In the genomic region with DNA sequence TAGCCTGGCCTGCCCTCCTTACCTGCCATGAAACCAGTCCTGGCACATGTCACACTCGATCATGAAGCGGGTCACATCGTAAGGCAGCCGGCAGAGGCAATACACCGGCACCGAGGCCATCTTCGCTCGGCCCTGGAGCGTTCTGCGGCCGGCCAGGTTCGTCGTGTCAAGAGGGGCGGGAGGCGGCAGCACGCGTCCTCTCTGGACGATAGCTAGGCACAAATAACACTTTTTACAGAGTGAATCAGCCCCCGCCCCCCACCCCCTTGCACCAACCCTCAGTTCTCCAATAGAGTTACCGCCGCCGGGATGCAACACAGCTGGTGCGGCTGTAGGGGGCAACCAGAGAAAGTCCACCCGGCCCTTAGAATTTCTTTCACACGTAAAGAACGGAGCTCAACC, we compare ENCODE assay signal across 8 cellular contexts. TPM values are rescaled to one million over a fixed set of nuclear protein-coding genes. Genes with fewer than 3 reads are reported as not detected.
A peak's percentile ranks its signal among the peaks of the same experiment; 100 is the strongest.
DNase-seq lines count a peak whose midpoint lies in the region; ATAC-seq and TF ChIP-seq lines count a peak whose summit lies in the region.

No MANE protein-coding gene starts in this region.

- H4K8ac ChIP-seq in IMR-90 (ENCODE audit: low read depth in 2 of 2, low read length in 2 of 2) = no peak overlapping the region

- no peak overlapping the region for H3K14ac ChIP-seq in IMR-90 (replicated peaks; ENCODE audit: low read depth, low read length)

- dilution Hi-C loops in IMR-90 (cut with HindIII; ENCODE audit: low sequenced_read_pairs, unreplicated experiment) = no loop called here

- H3K23ac ChIP-seq in IMR-90 (ENCODE audit: low read depth, low read length) = 0 out of 2 replicates have a peak overlapping the region, but pooled peaks have one; percentile 40

- TF ChIP-seq RAD21 in IMR-90 (IDR thresholded peaks at IDR 0.05; ENCODE audit: low read length) = peak; percentile 39

- DNase-seq in Caki2 (ENCODE audit: low read depth) (peak; percentile 64), IMR-90 (peak; percentile 63), SK-N-MC (ENCODE audit: low read depth, low spot score) (no peak), amniotic epithelial cell (ENCODE audit: low read depth) (peak; percentile 57), hepatic stellate cell (ENCODE audit: low spot score) (peak; percentile 62), retinal pigment epithelial cell (ENCODE audit: low read depth) (peak; percentile 4)

- TF ChIP-seq POLR2A in IMR-90 (IDR thresholded peaks at IDR 0.05; ENCODE audit: low read depth, low read length) = no peak

- POLR2A ChIA-PET in IMR-90 (lab: Charles Lee; ENCODE audit: unreplicated experiment) = no interaction called here

- no peaks in the 10 kb centered on the region; the same call in 1 of the 2 replicates for H3K4me1 ChIP-seq in IMR-90 (ENCODE audit: control insufficient read depth, insufficient read depth, low read length)

- WGBS in IMR-90 (ENCODE audit: extremely low coverage in 2 of 2, insufficient read length in 1 of 2), 2 experiments = 46% methylated on average over 13 of the region's 26 CpGs; no CpG with 5 or more reads in 1 of the 2 experiments

- intact Hi-C loops in IMR-90 (cut with micrococcal nuclease) = loop anchor here (1.0 to 5.0 kb wide), 3 partner anchors 140 to 398 kb away; partner anchors contain the start of genes FAM120C and TSR2

- no peak overlapping the region for H2BK120ac ChIP-seq in IMR-90 (ENCODE audit: low read depth, low read length)

- H3K4ac ChIP-seq in IMR-90 (ENCODE audit: low read depth, low read length) = no peak overlapping the region

- no peak overlapping the region for H2BK15ac ChIP-seq in IMR-90 (ENCODE audit: low read depth, low read length)

- ATAC-seq in IMR-90 (ENCODE audit: low read depth) (peak; percentile 44), HG03520 (IDR thresholded peaks at IDR 0.05; ENCODE audit: unreplicated experiment) (no peak), GM21619 (IDR thresholded peaks at IDR 0.05; ENCODE audit: unreplicated experiment) (no peak)

- peak overlapping the region; percentile 53 for H3K27ac ChIP-seq in IMR-90 (ENCODE audit: insufficient read depth, low read length)
- no peak overlapping the region for H3K27ac ChIP-seq in SK-N-MC

- H3K4me2 ChIP-seq in IMR-90 (ENCODE audit: low read depth, low read length) = peak overlapping the region; percentile 80

- no peak overlapping the region for H4K5ac ChIP-seq in IMR-90 (ENCODE audit: low read depth, low read length)

- H3K9me3 ChIP-seq in IMR-90 (ENCODE audit: control insufficient read depth, insufficient read depth, low read length) (no peaks in the 10 kb centered on the region), SK-N-MC (ENCODE audit: low read depth, low read length) (no peaks in the 10 kb centered on the region)

- no peak overlapping the region for H3K56ac ChIP-seq in IMR-90 (ENCODE audit: extremely low read depth, insufficient read depth, low read length)

- H3K9ac ChIP-seq in IMR-90 (ENCODE audit: low read depth, low read length) (peak overlapping the region; percentile 91; the same call in 1 of the 2 replicates), SK-N-MC (ENCODE audit: insufficient read length) (no peak overlapping the region)

- 0 out of 2 replicates have a peak, but pooled peaks cover 4% of the 10 kb centered on the region for H3K9me1 ChIP-seq in IMR-90 (ENCODE audit: insufficient read depth, low read length)

- BruUV-seq in IMR-90 (replicated peaks; lab: Mats Ljungman, UMichigan) = no TSS peak

- no peak overlapping the region for H2BK20ac ChIP-seq in IMR-90 (ENCODE audit: low read depth, low read length)

- in situ Hi-C loops in Caki2 (cut with HindIII; ENCODE audit: low pct_unique_long_range_greater_than_20kb, low sequenced_read_pairs) = no loop called here
- in situ Hi-C loops in IMR-90 (cut with MboI; ENCODE audit: low sequenced_read_pairs) = loop anchor here (25.0 kb wide), 1 partner anchor 395 kb away; the partner anchor contains the start of gene TSR2

- H4K20me1 ChIP-seq in IMR-90 (ENCODE audit: insufficient read depth, low read length) = no peaks in the 10 kb centered on the region

- peak overlapping the region; percentile 84 for H2AFZ ChIP-seq in IMR-90 (replicated peaks; ENCODE audit: low read length, poor library complexity)

- CTCF ChIA-PET in IMR-90 (lab: Yijun Ruan, JAX) = interaction anchor here (0.8 to 1.2 kb wide), 2 partner anchors 13 to 17 kb away, joined by 3 to 4 read pairs; no protein-coding TSS in a partner anchor

- H3K79me1 ChIP-seq in IMR-90 (ENCODE audit: low read depth in 1 of 2, low read length in 2 of 2) = peaks cover 0 to 6% of the 10 kb centered on the region in 2 experiments; a peak in 1 of 4 replicates

- H2AK9ac ChIP-seq in IMR-90 (replicated peaks; ENCODE audit: low read depth, low read length, poor library complexity) = peak overlapping the region; percentile 86

- H4K91ac ChIP-seq in IMR-90 (ENCODE audit: insufficient read depth, low read depth, low read length) = no peak overlapping the region

- H3K4me3 ChIP-seq in IMR-90 (ENCODE audit: insufficient read depth, low read depth, low read length) (peak overlapping the region; percentile 100), SK-N-MC (peak overlapping the region; percentile 86), retinal pigment epithelial cell (ENCODE audit: low read length) (peak overlapping the region; percentile 75)

- H3K36me3 ChIP-seq in IMR-90 (ENCODE audit: control insufficient read depth, insufficient read depth, low read length) = peaks cover 4% of the 10 kb centered on the region
- 0 out of 2 replicates have a peak, but pooled peaks cover 3% of the 10 kb centered on the region for H3K36me3 ChIP-seq in SK-N-MC (ENCODE audit: insufficient read depth, low read length)

- no peak overlapping the region for H2BK5ac ChIP-seq in IMR-90 (ENCODE audit: low read depth, low read length, poor library complexity, severe bottlenecking)

- no peak overlapping the region for H3K18ac ChIP-seq in IMR-90 (ENCODE audit: low read depth, low read length)

- no peak overlapping the region for H2AK5ac ChIP-seq in IMR-90 (ENCODE audit: low read depth, low read length)

- peak; percentile 38 for TF ChIP-seq CTCF in IMR-90 (conservative IDR thresholded peaks at IDR 0.05; ENCODE audit: low read depth, low read length)
- peak; percentile 39 for TF ChIP-seq CTCF in retinal pigment epithelial cell (conservative IDR thresholded peaks at IDR 0.05; ENCODE audit: low read depth, low read length)

- no peaks in the 10 kb centered on the region for H3K27me3 ChIP-seq in IMR-90 (ENCODE audit: control insufficient read depth, insufficient read depth, low read length)

TF ChIP-seq in IMR-90, 13 proteins besides CTCF, POLR2A, EP300 and RAD21:
- TF ChIP-seq FOS (IDR thresholded peaks at IDR 0.05; ENCODE audit: low read depth, low read length) (no peak), ELK1 (IDR thresholded peaks at IDR 0.05; ENCODE audit: borderline replicate concordance, low read depth, low read length) (no peak), CHD1 (IDR thresholded peaks at IDR 0.05; ENCODE audit: low read depth, low read length) (no peak), RFX5 (IDR thresholded peaks at IDR 0.05; ENCODE audit: low read depth, low read length) (no peak), SMC3 (IDR thresholded peaks at IDR 0.05; ENCODE audit: low read depth, low read length) (peak; percentile 19; the same call in 1 of the 2 replicates)

RNA-seq across cellular contexts. Expression of gene PHF8, which starts 1.7 kb away (rescaled TPM):
- 2.3 and 4.6 TPM in 2 replicates for total RNA-seq in Caki2 (2014; rRNA removed; shearing (Covaris generic); ENCODE audit: low replicate concordance)
- total RNA-seq in IMR-90 (2012; rRNA removed) = 11.4 and 15.2 TPM in 2 replicates
- polyA plus RNA-seq in IMR-90 (2012; rRNA removed) = 9.1 and 12.8 TPM in 2 replicates
- polyA plus RNA-seq in IMR-90 (2012; cell fraction: cytosol; rRNA removed) = 4.6 and 10.6 TPM in 2 replicates
- polyA plus RNA-seq in IMR-90 (2012; cell fraction: nucleus; rRNA removed; ENCODE audit: low replicate concordance) = 22.3 and 29.7 TPM in 2 replicates
